31 cellular contexts compared by ENCODE assay signal in the genomic region with DNA sequence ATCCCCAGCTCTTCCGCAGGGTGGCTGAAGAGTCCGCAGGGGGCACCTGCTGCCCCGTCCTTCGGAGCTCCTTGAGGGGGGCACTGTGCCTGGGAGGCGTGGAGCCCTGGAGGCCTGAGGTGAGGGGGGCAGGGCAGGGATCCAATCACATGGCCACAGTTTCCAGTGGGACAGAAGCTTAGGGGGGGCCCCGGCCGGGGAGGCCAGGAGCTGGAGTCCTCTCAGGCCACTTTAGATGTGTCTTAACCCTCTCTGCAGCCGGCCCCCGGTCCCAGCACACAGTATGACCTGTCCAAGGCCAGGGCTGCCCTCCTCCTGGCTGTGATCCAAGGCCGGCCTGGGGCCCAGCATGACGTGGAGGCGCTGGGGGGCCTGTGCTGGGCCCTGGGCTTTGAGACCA. TPM values are rescaled to one million over a fixed set of nuclear protein-coding genes. Genes with fewer than 3 reads are reported as not detected.
"Had no signal": no experiment of that assay in that cellular context is flagged by ENCODE, and none has a peak within 500 bp of the region (broad histone marks: within the 10 kb centered on the region; RNA-seq: fewer than 3 reads in every experiment).

No MANE protein-coding gene starts in this region.

- H3K27me3 ChIP-seq: brain microvascular endothelial cell, Peyer's patch, SJSA1 had no signal

- H3K4me3 Mint-ChIP-seq: activated CD4-positive, alpha-beta memory T cell treated with anti-CD3 and anti-CD28 coated beads for 36 hours; activated naive CD8-positive, alpha-beta T cell treated with anti-CD3 and anti-CD28 coated beads, Interleukin-2, amount 50 U/mL, for 24 hours; activated T-cell treated with anti-CD3 and anti-CD28 coated beads, Interleukin-2, amount 50 U/mL, for 4 hours; T-helper 1 cell treated with Interleukin-12 subunit alpha and Interleukin-12 subunit beta and Interleukin-4 antibody, amounts not matched to agents 30 μg/mL and 1 μg/mL, for 36 hours; WTC11 had no signal

- H3K9me3 Mint-ChIP-seq: activated CD4-positive, alpha-beta memory T cell treated with anti-CD3 and anti-CD28 coated beads for 36 hours; activated naive CD4-positive, alpha-beta T cell treated with anti-CD3 and anti-CD28 coated beads, Interleukin-2, amount 50 U/mL, for 72 hours; activated naive CD8-positive, alpha-beta T cell treated with anti-CD3 and anti-CD28 coated beads, Interleukin-2, amount 50 U/mL, for 24 hours; activated T-cell treated with anti-CD3 and anti-CD28 coated beads, Interleukin-2, amount 50 U/mL, for 4 hours; T-helper 1 cell treated with Interleukin-12 subunit alpha and Interleukin-12 subunit beta and Interleukin-4 antibody, amounts not matched to agents 30 μg/mL and 1 μg/mL, for 36 hours; WTC11 had no signal

- DNase-seq: activated CD4-positive, alpha-beta memory T cell treated with anti-CD3 and anti-CD28 coated beads for 36 hours; activated CD4-positive, alpha-beta T cell treated with anti-CD3 and anti-CD28 coated beads for 48 hours; activated CD4-positive, CD25-positive, alpha-beta regulatory T cell treated with anti-CD3 and anti-CD28 coated beads, Interleukin-2, amount 50 U/mL, for 72 hours; activated CD8-positive, alpha-beta memory T cell treated with anti-CD3 and anti-CD28 coated beads for 24 hours; activated effector memory CD4-positive, alpha-beta T cell treated with anti-CD3 and anti-CD28 coated beads, Interleukin-2, amount 50 U/mL, for 16 hours; activated naive CD4-positive, alpha-beta T cell treated with Interleukin-2 at 50 U/mL for 16 hours; activated naive CD8-positive, alpha-beta T cell treated with anti-CD3 and anti-CD28 coated beads, Interleukin-2, amount 50 U/mL, for 24 hours; activated T-cell treated with anti-CD3 and anti-CD28 coated beads, Interleukin-2, amount 50 U/mL, for 4 hours; amygdala; brain microvascular endothelial cell; KBM-7; NCI-H1092; NCI-H1417; NCI-H1930; NCI-H2107; NCI-H2171 treated with DMSO at 0.1 percent for 48 hours; NCI-H226; NCI-H526 treated with DMSO at 0.1 percent for 48 hours; NK-92 treated with Interleukin-12 subunit alpha and Interleukin-12 subunit beta, amount 100 ng/mL, for 24 hours; Peyer's patch; SHP77; SW 1271 had no signal

- H3K27ac Mint-ChIP-seq: activated CD4-positive, alpha-beta memory T cell treated with anti-CD3 and anti-CD28 coated beads for 36 hours; activated naive CD4-positive, alpha-beta T cell treated with anti-CD3 and anti-CD28 coated beads, Interleukin-2, amount 50 U/mL, for 72 hours; activated naive CD8-positive, alpha-beta T cell treated with anti-CD3 and anti-CD28 coated beads, Interleukin-2, amount 50 U/mL, for 24 hours; T-helper 1 cell treated with Interleukin-12 subunit alpha and Interleukin-12 subunit beta and Interleukin-4 antibody, amounts not matched to agents 30 μg/mL and 1 μg/mL, for 36 hours; WTC11 had no signal

- H3K4me3 ChIP-seq: cardiac muscle cell, SJSA1 had no signal

- H3K27ac ChIP-seq: brain microvascular endothelial cell, cardiac muscle cell, Peyer's patch, RWPE1, SJSA1 had no signal

- H3K36me3 ChIP-seq: cardiac muscle cell had no signal

- H3K9me3 ChIP-seq: Peyer's patch, SJSA1 had no signal

- ATAC-seq: activated naive CD4-positive, alpha-beta T cell treated with anti-CD3 and anti-CD28 coated beads, Interleukin-2, amount 50 U/mL, for 72 hours; activated naive CD8-positive, alpha-beta T cell treated with anti-CD3 and anti-CD28 coated beads, Interleukin-2, amount 50 U/mL, for 24 hours; activated T-cell treated with anti-CD3 and anti-CD28 coated beads, Interleukin-2, amount 50 U/mL, for 4 hours; SK-N-SH treated with all-trans-retinoic acid at 6 μM for 48 hours; WTC11 had no signal

RNA-seq across cellular contexts. Expression of gene OR1F1, which starts 42.3 kb away (rescaled TPM):
- total RNA-seq: activated CD4-positive, alpha-beta memory T cell treated with anti-CD3 and anti-CD28 coated beads for 36 hours; activated naive CD4-positive, alpha-beta T cell treated with anti-CD3 and anti-CD28 coated beads, Interleukin-2, amount 50 U/mL, for 72 hours; activated T-cell treated with anti-CD3 and anti-CD28 coated beads, Interleukin-2, amount 50 U/mL, for 4 hours; cardiac muscle cell; LHCN-M2; MCF 10A; Peyer's patch; SJSA1 had no signal
- polyA plus RNA-seq: cardiac muscle cell had no signal

RNA-seq across cellular contexts. Expression of gene ZSCAN10, which starts 46.6 kb away (rescaled TPM):
- total RNA-seq: LHCN-M2, Peyer's patch, SJSA1 had no signal
- polyA plus RNA-seq: cardiac muscle cell had no signal
